In genomic region chr2:1539441-1539840, GRCh38 we compare ENCODE assay signal across 25 cellular contexts.
"Had no signal": no experiment of that assay in that cellular context is flagged by ENCODE, and none has a peak within 500 bp of the region (broad histone marks: within the 10 kb centered on the region; RNA-seq: fewer than 3 reads in every experiment).

No MANE protein-coding gene starts in this region.

- H3K27me3 Mint-ChIP-seq: activated CD4-positive, alpha-beta T cell treated with anti-CD3 and anti-CD28 coated beads, Interleukin-2, amount 10 ng/mL, durations not matched to agents 7 days and 5 days; activated CD8-positive, alpha-beta T cell treated with anti-CD3 and anti-CD28 coated beads for 36 hours; activated naive CD4-positive, alpha-beta T cell treated with anti-CD3 and anti-CD28 coated beads, Interleukin-2, amount 10 ng/mL, durations not matched to agents 7 days and 5 days had no signal

- ATAC-seq: body of pancreas had no signal

- DNase-seq: activated CD4-positive, alpha-beta T cell treated with anti-CD3 and anti-CD28 coated beads for 1 hour; activated CD4-positive, alpha-beta T cell treated with anti-CD3 and anti-CD28 coated beads for 4 hours; activated CD4-positive, alpha-beta T cell treated with anti-CD3 and anti-CD28 coated beads, Interleukin-2, amount 10 ng/mL, durations not matched to agents 7 days and 5 days; activated CD4-positive, alpha-beta T cell treated with anti-CD3 and anti-CD28 coated beads, Interleukin-2, amount 50 U/mL, for 48 hours; activated CD8-positive, alpha-beta memory T cell treated with anti-CD3 and anti-CD28 coated beads for 24 hours; activated effector memory CD4-positive, alpha-beta T cell treated with anti-CD3 and anti-CD28 coated beads, Interleukin-2, amount 50 U/mL, for 16 hours; activated naive CD8-positive, alpha-beta T cell treated with anti-CD3 and anti-CD28 coated beads, Interleukin-2, amount 50 U/mL, for 24 hours; activated T-cell treated with anti-CD3 and anti-CD28 coated beads, Interleukin-2, amount 50 U/mL, for 48 hours; adrenal gland; amygdala; body of pancreas; central memory CD4-positive, alpha-beta T cell; cerebellar nuclear complex; colonic mucosa; effector CD8-positive, alpha-beta T cell; foreskin fibroblast; head of caudate nucleus; T-helper 1 cell; T-helper 2 cell had no signal

- H3K4me3 Mint-ChIP-seq: activated CD4-positive, alpha-beta T cell treated with anti-CD3 and anti-CD28 coated beads, Interleukin-2, amount 10 ng/mL, durations not matched to agents 7 days and 5 days; activated CD8-positive, alpha-beta T cell treated with anti-CD3 and anti-CD28 coated beads for 36 hours; activated naive CD4-positive, alpha-beta T cell treated with anti-CD3 and anti-CD28 coated beads, Interleukin-2, amount 10 ng/mL, durations not matched to agents 7 days and 5 days; activated naive CD8-positive, alpha-beta T cell treated with anti-CD3 and anti-CD28 coated beads, Interleukin-2, amount 50 U/mL, for 24 hours; activated T-helper 1 cell treated with anti-CD3 and anti-CD28 coated beads, Interleukin-12 subunit alpha, Interleukin-12 subunit beta, Interleukin-2, Interleukin-4 antibody, amounts not matched to agents 30 ng/mL and 10 ng/mL and 1 ng/mL, durations not matched to agents 14 hours and 24 hours and 36 hours had no signal

- H3K36me3 ChIP-seq: adrenal gland, colonic mucosa had no signal

- H3K9me3 Mint-ChIP-seq: activated CD4-positive, alpha-beta T cell treated with anti-CD3 and anti-CD28 coated beads, Interleukin-2, amount 10 ng/mL, durations not matched to agents 7 days and 5 days; activated CD8-positive, alpha-beta T cell treated with anti-CD3 and anti-CD28 coated beads for 36 hours; activated naive CD4-positive, alpha-beta T cell treated with anti-CD3 and anti-CD28 coated beads, Interleukin-2, amount 10 ng/mL, durations not matched to agents 7 days and 5 days; activated naive CD4-positive, alpha-beta T cell treated with anti-CD3 and anti-CD28 coated beads, Interleukin-2, amount 50 U/mL, for 72 hours; activated naive CD8-positive, alpha-beta T cell treated with anti-CD3 and anti-CD28 coated beads, Interleukin-2, amount 50 U/mL, for 24 hours; activated T-helper 1 cell treated with anti-CD3 and anti-CD28 coated beads, Interleukin-12 subunit alpha, Interleukin-12 subunit beta, Interleukin-2, Interleukin-4 antibody, amounts not matched to agents 30 ng/mL and 10 ng/mL and 1 ng/mL, durations not matched to agents 14 hours and 24 hours and 36 hours; activated T-helper 2 cell treated with anti-CD3 and anti-CD28 coated beads, Interferon-gamma antibody, Interleukin-2, Interleukin-4, amounts not matched to agents 10 μg/mL and 5 μg/mL and 100 μg/mL, durations not matched to agents 14 hours and 24 hours and 36 hours had no signal

- H3K36me3 Mint-ChIP-seq: activated naive CD4-positive, alpha-beta T cell treated with anti-CD3 and anti-CD28 coated beads, Interleukin-2, amount 10 ng/mL, durations not matched to agents 7 days and 5 days; activated naive CD4-positive, alpha-beta T cell treated with anti-CD3 and anti-CD28 coated beads, Interleukin-2, amount 50 U/mL, for 72 hours had no signal

- H3K4me1 Mint-ChIP-seq: activated naive CD4-positive, alpha-beta T cell treated with anti-CD3 and anti-CD28 coated beads, Interleukin-2, amount 10 ng/mL, durations not matched to agents 7 days and 5 days; activated naive CD8-positive, alpha-beta T cell treated with anti-CD3 and anti-CD28 coated beads, Interleukin-2, amount 50 U/mL, for 24 hours had no signal

- H3K9me3 ChIP-seq: adrenal gland, body of pancreas, colonic mucosa had no signal

- H3K27me3 ChIP-seq: adrenal gland, body of pancreas, colonic mucosa had no signal

- H3K27ac Mint-ChIP-seq: activated CD4-positive, alpha-beta T cell treated with anti-CD3 and anti-CD28 coated beads, Interleukin-2, amount 10 ng/mL, durations not matched to agents 7 days and 5 days; activated CD8-positive, alpha-beta T cell treated with anti-CD3 and anti-CD28 coated beads for 36 hours; activated naive CD4-positive, alpha-beta T cell treated with anti-CD3 and anti-CD28 coated beads, Interleukin-2, amount 10 ng/mL, durations not matched to agents 7 days and 5 days; activated naive CD4-positive, alpha-beta T cell treated with anti-CD3 and anti-CD28 coated beads, Interleukin-2, amount 50 U/mL, for 72 hours; activated naive CD8-positive, alpha-beta T cell treated with anti-CD3 and anti-CD28 coated beads, Interleukin-2, amount 50 U/mL, for 24 hours; activated T-helper 1 cell treated with anti-CD3 and anti-CD28 coated beads, Interleukin-12 subunit alpha, Interleukin-12 subunit beta, Interleukin-2, Interleukin-4 antibody, amounts not matched to agents 30 ng/mL and 10 ng/mL and 1 ng/mL, durations not matched to agents 14 hours and 24 hours and 36 hours; activated T-helper 2 cell treated with anti-CD3 and anti-CD28 coated beads, Interferon-gamma antibody, Interleukin-2, Interleukin-4, amounts not matched to agents 10 μg/mL and 5 μg/mL and 100 μg/mL, durations not matched to agents 14 hours and 24 hours and 36 hours had no signal

- H3K27ac ChIP-seq: adrenal gland, body of pancreas, colonic mucosa, epithelial cell of prostate had no signal

- H3K4me3 ChIP-seq: adrenal gland, body of pancreas, colonic mucosa had no signal

- H3K4me1 ChIP-seq: adrenal gland, body of pancreas, colonic mucosa had no signal
